In the genomic region with DNA sequence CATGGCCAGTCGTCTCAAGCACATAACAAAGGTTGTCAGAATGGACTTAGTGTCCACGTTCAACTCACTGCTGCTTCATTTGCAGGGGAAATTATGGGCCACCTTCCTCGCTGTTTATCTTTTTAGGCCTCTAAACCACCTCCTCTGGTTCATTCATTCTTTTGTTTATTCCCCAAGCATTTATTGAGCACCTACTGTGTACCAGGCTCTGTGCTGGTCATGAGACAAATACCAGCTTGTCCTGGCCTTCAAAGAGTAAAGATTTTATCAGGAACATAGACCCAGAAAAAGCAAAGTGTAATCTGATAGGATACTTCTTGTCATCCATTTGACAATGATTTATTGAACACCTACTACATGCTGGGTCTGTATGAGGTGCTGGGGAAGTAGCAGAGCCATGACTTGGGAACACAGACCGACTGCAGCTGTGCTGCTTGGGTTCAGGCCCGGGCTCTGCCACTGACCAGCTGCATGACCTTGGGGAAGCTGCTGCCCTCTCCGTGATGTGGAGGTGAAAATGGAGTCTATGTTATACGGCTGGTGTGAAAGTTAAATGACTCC, we compare ENCODE assay signal across 33 cellular contexts.
"Had no signal": no experiment of that assay in that cellular context is flagged by ENCODE, and none has a peak within 500 bp of the region (broad histone marks: within the 10 kb centered on the region; RNA-seq: fewer than 3 reads in every experiment).

No MANE protein-coding gene starts in this region.

- H3K4me3 Mint-ChIP-seq: activated B cell treated with CpG ODN at 0.5 μM for 24 hours; activated CD4-positive, alpha-beta memory T cell treated with anti-CD3 and anti-CD28 coated beads, Interleukin-2, amount 10 ng/mL, durations not matched to agents 7 days and 5 days; activated CD4-positive, alpha-beta T cell treated with anti-CD3 and anti-CD28 coated beads for 36 hours; activated CD4-positive, alpha-beta T cell treated with anti-CD3 and anti-CD28 coated beads, Interleukin-2, amount 10 ng/mL, durations not matched to agents 7 days and 5 days; activated naive CD4-positive, alpha-beta T cell treated with anti-CD3 and anti-CD28 coated beads, Interleukin-2, amount 10 ng/mL, durations not matched to agents 7 days and 5 days; activated naive CD8-positive, alpha-beta T cell treated with anti-CD3 and anti-CD28 coated beads, Interleukin-2, amount 10 ng/mL, durations not matched to agents 7 days and 5 days; activated T-cell treated with anti-CD3 and anti-CD28 coated beads, Interleukin-2, amount 50 U/mL, for 24 hours; activated T-cell treated with anti-CD3 and anti-CD28 coated beads, Interleukin-2, amount 50 U/mL, for 72 hours; brain; T-cell; T-helper 1 cell treated with Interleukin-12 subunit alpha and Interleukin-12 subunit beta and Interleukin-4 antibody, amounts not matched to agents 30 μg/mL and 1 μg/mL, for 36 hours had no signal

- H3K27me3 ChIP-seq: ascending aorta, breast epithelium, cardiac muscle cell, colonic mucosa had no signal

- H3K9me3 ChIP-seq: ascending aorta, breast epithelium, colonic mucosa, esophagus squamous epithelium had no signal

- H3K4me1 Mint-ChIP-seq: activated CD4-positive, alpha-beta memory T cell treated with anti-CD3 and anti-CD28 coated beads, Interleukin-2, amount 10 ng/mL, durations not matched to agents 7 days and 5 days; activated CD4-positive, alpha-beta T cell treated with anti-CD3 and anti-CD28 coated beads for 36 hours; activated CD4-positive, alpha-beta T cell treated with anti-CD3 and anti-CD28 coated beads, Interleukin-2, amount 10 ng/mL, durations not matched to agents 7 days and 5 days; activated naive CD4-positive, alpha-beta T cell treated with anti-CD3 and anti-CD28 coated beads, Interleukin-2, amount 10 ng/mL, durations not matched to agents 7 days and 5 days; activated naive CD8-positive, alpha-beta T cell treated with anti-CD3 and anti-CD28 coated beads, Interleukin-2, amount 10 ng/mL, durations not matched to agents 7 days and 5 days; T-cell had no signal

- FAIRE-seq: endometrium, endothelial cell of umbilical vein, frontal cortex had no signal

- H3K27ac Mint-ChIP-seq: activated B cell treated with CpG ODN at 0.5 μM for 24 hours; activated CD4-positive, alpha-beta memory T cell treated with anti-CD3 and anti-CD28 coated beads, Interleukin-2, amount 10 ng/mL, durations not matched to agents 7 days and 5 days; activated CD4-positive, alpha-beta T cell treated with anti-CD3 and anti-CD28 coated beads for 36 hours; activated CD4-positive, alpha-beta T cell treated with anti-CD3 and anti-CD28 coated beads, Interleukin-2, amount 10 ng/mL, durations not matched to agents 7 days and 5 days; activated naive CD4-positive, alpha-beta T cell treated with anti-CD3 and anti-CD28 coated beads, Interleukin-2, amount 10 ng/mL, durations not matched to agents 7 days and 5 days; activated naive CD4-positive, alpha-beta T cell treated with anti-CD3 and anti-CD28 coated beads, Interleukin-2, amount 50 U/mL, for 72 hours; activated naive CD8-positive, alpha-beta T cell treated with anti-CD3 and anti-CD28 coated beads, Interleukin-2, amount 10 ng/mL, durations not matched to agents 7 days and 5 days; activated T-cell treated with anti-CD3 and anti-CD28 coated beads, Interleukin-2, amount 50 U/mL, for 24 hours; activated T-cell treated with anti-CD3 and anti-CD28 coated beads, Interleukin-2, amount 50 U/mL, for 72 hours; T-cell; T-helper 1 cell treated with Interleukin-12 subunit alpha and Interleukin-12 subunit beta and Interleukin-4 antibody, amounts not matched to agents 30 μg/mL and 1 μg/mL, for 36 hours had no signal

- H3K36me3 ChIP-seq: ascending aorta, breast epithelium, cardiac muscle cell, colonic mucosa, esophagus squamous epithelium, WERI-Rb-1 had no signal

- H3K4me1 ChIP-seq: ascending aorta, colonic mucosa had no signal

- ATAC-seq: activated CD4-positive, alpha-beta T cell treated with anti-CD3 and anti-CD28 coated beads for 36 hours; activated naive CD4-positive, alpha-beta T cell treated with anti-CD3 and anti-CD28 coated beads, Interleukin-2, amount 50 U/mL, for 72 hours; activated T-cell treated with anti-CD3 and anti-CD28 coated beads, Interleukin-2, amount 50 U/mL, for 72 hours; T-cell had no signal

- H3K36me3 Mint-ChIP-seq: activated naive CD4-positive, alpha-beta T cell treated with anti-CD3 and anti-CD28 coated beads, Interleukin-2, amount 10 ng/mL, durations not matched to agents 7 days and 5 days; activated naive CD4-positive, alpha-beta T cell treated with anti-CD3 and anti-CD28 coated beads, Interleukin-2, amount 50 U/mL, for 72 hours; activated naive CD8-positive, alpha-beta T cell treated with anti-CD3 and anti-CD28 coated beads, Interleukin-2, amount 10 ng/mL, durations not matched to agents 7 days and 5 days; brain; T-cell had no signal

- H3K9me3 Mint-ChIP-seq: activated CD4-positive, alpha-beta memory T cell treated with anti-CD3 and anti-CD28 coated beads, Interleukin-2, amount 10 ng/mL, durations not matched to agents 7 days and 5 days; activated CD4-positive, alpha-beta T cell treated with anti-CD3 and anti-CD28 coated beads, Interleukin-2, amount 10 ng/mL, durations not matched to agents 7 days and 5 days; activated naive CD4-positive, alpha-beta T cell treated with anti-CD3 and anti-CD28 coated beads, Interleukin-2, amount 10 ng/mL, durations not matched to agents 7 days and 5 days; activated naive CD4-positive, alpha-beta T cell treated with anti-CD3 and anti-CD28 coated beads, Interleukin-2, amount 50 U/mL, for 72 hours; activated naive CD8-positive, alpha-beta T cell treated with anti-CD3 and anti-CD28 coated beads, Interleukin-2, amount 10 ng/mL, durations not matched to agents 7 days and 5 days; activated T-cell treated with anti-CD3 and anti-CD28 coated beads, Interleukin-2, amount 50 U/mL, for 24 hours; activated T-cell treated with anti-CD3 and anti-CD28 coated beads, Interleukin-2, amount 50 U/mL, for 72 hours; T-cell; T-helper 1 cell treated with Interleukin-12 subunit alpha and Interleukin-12 subunit beta and Interleukin-4 antibody, amounts not matched to agents 30 μg/mL and 1 μg/mL, for 36 hours had no signal

- H3K27me3 Mint-ChIP-seq: activated CD4-positive, alpha-beta memory T cell treated with anti-CD3 and anti-CD28 coated beads, Interleukin-2, amount 10 ng/mL, durations not matched to agents 7 days and 5 days; activated CD4-positive, alpha-beta T cell treated with anti-CD3 and anti-CD28 coated beads for 36 hours; activated naive CD8-positive, alpha-beta T cell treated with anti-CD3 and anti-CD28 coated beads, Interleukin-2, amount 10 ng/mL, durations not matched to agents 7 days and 5 days; activated T-cell treated with anti-CD3 and anti-CD28 coated beads, Interleukin-2, amount 50 U/mL, for 24 hours; T-cell had no signal

- H3K4me3 ChIP-seq: ascending aorta, breast epithelium, cardiac muscle cell, colonic mucosa, esophagus squamous epithelium had no signal

- H3K27ac ChIP-seq: ascending aorta, breast epithelium, cardiac muscle cell, colonic mucosa, epithelial cell of prostate, esophagus squamous epithelium, WERI-Rb-1 had no signal

- DNase-seq: activated B cell treated with CpG ODN at 0.5 μM for 24 hours; activated CD4-positive, alpha-beta memory T cell treated with anti-CD3 and anti-CD28 coated beads, Interleukin-2, amount 10 ng/mL, durations not matched to agents 7 days and 5 days; activated CD4-positive, alpha-beta T cell treated with anti-CD3 and anti-CD28 coated beads for 36 hours; activated CD4-positive, alpha-beta T cell treated with anti-CD3 and anti-CD28 coated beads, Interleukin-2, amount 10 ng/mL, durations not matched to agents 7 days and 5 days; activated CD4-positive, alpha-beta T cell treated with anti-CD3 and anti-CD28 coated beads, Interleukin-2, amount 50 U/mL, for 4 hours; activated CD4-positive, CD25-positive, alpha-beta regulatory T cell treated with anti-CD3 and anti-CD28 coated beads, Interleukin-2, amount 50 U/mL, for 72 hours; activated CD8-positive, alpha-beta memory T cell treated with anti-CD3 and anti-CD28 coated beads, Interleukin-2, amount 50 U/mL, for 48 hours; activated gamma-delta T cell; activated naive CD4-positive, alpha-beta T cell; activated naive CD4-positive, alpha-beta T cell treated with anti-CD3 and anti-CD28 coated beads, Interleukin-2, amount 10 ng/mL, durations not matched to agents 7 days and 5 days; activated naive CD8-positive, alpha-beta T cell treated with anti-CD3 and anti-CD28 coated beads, Interleukin-2, amount 10 ng/mL, durations not matched to agents 7 days and 5 days; activated T-cell treated with anti-CD3 and anti-CD28 coated beads for 4 hours; activated T-cell treated with anti-CD3 and anti-CD28 coated beads, Interleukin-2, amount 50 U/mL, for 24 hours; activated T-cell treated with anti-CD3 and anti-CD28 coated beads, Interleukin-2, amount 50 U/mL, for 72 hours; central memory CD4-positive, alpha-beta T cell; cerebellar nuclear complex; colonic mucosa; effector CD8-positive, alpha-beta T cell; esophagus squamous epithelium; head of caudate nucleus; T-cell; T-helper 9 cell; WERI-Rb-1 had no signal
